In genomic region chr17:7058831-7059447, GRCh38 we compare ENCODE assay signal across 21 cellular contexts. TPM values are rescaled to one million over a fixed set of nuclear protein-coding genes. Genes with fewer than 3 reads are reported as not detected.
DNase-seq lines count a peak whose midpoint lies in the region; ATAC-seq, FAIRE-seq and TF ChIP-seq lines count a peak whose summit lies in the region.
"Had no signal": no experiment of that assay in that cellular context is flagged by ENCODE, and none has a peak within 500 bp of the region (broad histone marks: within the 10 kb centered on the region; RNA-seq: fewer than 3 reads in every experiment).

No MANE protein-coding gene starts in this region.

- H3K4me3 ChIP-seq in right lobe of liver (no peak overlapping the region), HepG2 (replicated peaks in 1 of 3; ENCODE audit: insufficient read depth in 1 of 3, low read depth in 2 of 3, low read length in 3 of 3) (no peak overlapping the region), mammary epithelial cell (replicated peaks in 1 of 3; ENCODE audit: insufficient read depth in 1 of 3, low read depth in 2 of 3, low read length in 3 of 3) (no peak overlapping the region)
- H3K4me3 ChIP-seq: tibial artery had no signal

- CTCF ChIA-PET in HepG2 (lab: Yijun Ruan, JAX; ENCODE audit: low intra/inter-chr PET ratio, low total read pairs) (no interaction called here), mammary epithelial cell (lab: Charles Lee; ENCODE audit: low non-redundant PET) (no interaction called here)

- no peak overlapping the region for H3K4me2 ChIP-seq in HepG2 (ENCODE audit: low read depth, low read length)
- no peak overlapping the region for H3K4me2 ChIP-seq in mammary epithelial cell (ENCODE audit: insufficient read depth, low read depth, low read length)

- H3K4me1 ChIP-seq in right lobe of liver (no peaks in the 10 kb centered on the region), HepG2 (ENCODE audit: insufficient read depth, low read length) (peaks cover 16% of the 10 kb centered on the region), mammary epithelial cell (ENCODE audit: insufficient read depth, low read length) (peaks cover 27% of the 10 kb centered on the region)
- H3K4me1 ChIP-seq: tibial artery had no signal

- no peak for TF ChIP-seq CTCF in right lobe of liver (IDR thresholded peaks at IDR 0.05)
- TF ChIP-seq CTCF in HepG2 (CRISPR knock-in tag; IDR thresholded peaks at IDR 0.05) = no peak
- TF ChIP-seq CTCF in mammary epithelial cell (conservative IDR thresholded peaks at IDR 0.05 in 1 of 2, IDR thresholded peaks at IDR 0.05 in 1 of 2; ENCODE audit: extremely low read depth in 1 of 2, insufficient read depth in 1 of 2, low read depth in 1 of 2, low read length in 2 of 2) = no peak

- dilution Hi-C loops in mammary epithelial cell (cut with HindIII; ENCODE audit: low sequenced_read_pairs) = no loop called here

- H3K79me2 ChIP-seq in HepG2 (ENCODE audit: insufficient read depth, low read length) = no peaks in the 10 kb centered on the region
- H3K79me2 ChIP-seq in mammary epithelial cell (ENCODE audit: insufficient read depth, low read length) = no peaks in the 10 kb centered on the region

- no peak overlapping the region for H2AFZ ChIP-seq in HepG2 (ENCODE audit: low read length)
- no peak overlapping the region for H2AFZ ChIP-seq in mammary epithelial cell (ENCODE audit: low read depth, low read length)

- no peak for TF ChIP-seq RAD21 in HepG2 (CRISPR knock-in tag; IDR thresholded peaks at IDR 0.05)

- no peaks in the 10 kb centered on the region for H3K36me3 ChIP-seq in right lobe of liver
- H3K36me3 ChIP-seq in HepG2 (replicated peaks in 1 of 2; ENCODE audit: control insufficient read depth in 1 of 2, insufficient read depth in 2 of 2, low read length in 2 of 2) = no peaks in the 10 kb centered on the region
- H3K36me3 ChIP-seq in mammary epithelial cell (ENCODE audit: insufficient read depth, low read length) = no peaks in the 10 kb centered on the region
- H3K36me3 ChIP-seq: tibial artery had no signal

- FAIRE-seq in HepG2 (lab: Jason Lieb, UNC) = no peak

- TF ChIP-seq EP300 in HepG2 (IDR thresholded peaks at IDR 0.05; ENCODE audit: low read depth in 2 of 2, low read length in 2 of 2) = no peak
- no peak for TF ChIP-seq EP300 in HepG2 (CRISPR knock-in tag; IDR thresholded peaks at IDR 0.05; ENCODE audit: borderline replicate concordance)

- intact Hi-C loops in right lobe of liver (cut with DNase I) = no loop called here
- intact Hi-C loops in HepG2 (cut with micrococcal nuclease; ENCODE audit: unreplicated experiment) = no loop called here
- intact Hi-C loops in mammary epithelial cell (cut with micrococcal nuclease) = no loop called here

- peak; percentile 33 to 78 (median 50) for ATAC-seq in right lobe of liver
- no peak for ATAC-seq in HepG2
- ATAC-seq in HG02885 (IDR thresholded peaks at IDR 0.05; ENCODE audit: poor library complexity, unreplicated experiment) = no peak
- ATAC-seq in GM21619 (IDR thresholded peaks at IDR 0.05; ENCODE audit: unreplicated experiment) = no peak
- ATAC-seq: T-cell had no signal

- BruUV-seq in HepG2 (replicated peaks; lab: Mats Ljungman, UMichigan) (no TSS peak), mammary epithelial cell (replicated peaks; lab: Mats Ljungman, UMichigan) (no TSS peak)

- DNase-seq in right lobe of liver (no peak), HepG2 (ENCODE audit: low spot score) (no peak), mammary epithelial cell (peak; percentile 57), glomerular endothelial cell (ENCODE audit: extremely low read depth, low read depth, low spot score) (peak; percentile 95), pons (ENCODE audit: low spot score) (no peak), NCI-H1092 (lab: John Stamatoyannopoulos, UW) (no peak)
- DNase-seq: CD4-positive, alpha-beta memory T cell; DND-41; H9; KBM-7; midbrain; NCI-H1048; NCI-H526; retina; SHP77; T-cell; tibial artery had no signal

- H4K20me1 ChIP-seq in HepG2 (ENCODE audit: insufficient read depth, low read length) = no peaks in the 10 kb centered on the region
- no peaks in the 10 kb centered on the region for H4K20me1 ChIP-seq in mammary epithelial cell (ENCODE audit: insufficient read depth, low read length)

- WGBS in right lobe of liver (ENCODE audit: insufficient coverage, low coverage, low lambda C conversion rate, missing lambda C conversion rate) = 58% methylated on average over 7 of the region's 7 CpGs
- 63% methylated on average over 7 of the region's 7 CpGs for WGBS in HepG2 (ENCODE audit: low lambda C conversion rate)
- WGBS in mammary epithelial cell (ENCODE audit: low coverage, missing lambda C conversion rate) = 95% methylated on average over 6 of the region's 7 CpGs

- POLR2A ChIA-PET in HepG2 (lab: Yijun Ruan, JAX) = no interaction called here

- no peaks in the 10 kb centered on the region for H3K27me3 ChIP-seq in right lobe of liver
- H3K27me3 ChIP-seq in HepG2 (ENCODE audit: control insufficient read depth in 1 of 2, insufficient read depth in 2 of 2, low read length in 2 of 2) = peaks cover 0 to 3% of the 10 kb centered on the region in 2 experiments; a peak in 2 of 5 replicates
- H3K27me3 ChIP-seq in mammary epithelial cell (ENCODE audit: insufficient read depth, low read length) = no peaks in the 10 kb centered on the region

- TF ChIP-seq POLR2A in right lobe of liver (IDR thresholded peaks at IDR 0.05) (no peak), HepG2 (IDR thresholded peaks at IDR 0.05; ENCODE audit: insufficient read depth in 1 of 2, low read depth in 2 of 2, low read length in 2 of 2) (no peak)

- no peak overlapping the region for H3K9ac ChIP-seq in HepG2 (ENCODE audit: insufficient read depth, low read depth, low read length)
- no peak overlapping the region for H3K9ac ChIP-seq in mammary epithelial cell (ENCODE audit: insufficient read depth, low read length)

- no peaks in the 10 kb centered on the region for H3K9me3 ChIP-seq in right lobe of liver
- no peaks in the 10 kb centered on the region for H3K9me3 ChIP-seq in HepG2 (ENCODE audit: low read length)
- H3K9me3 ChIP-seq in mammary epithelial cell (replicated peaks; ENCODE audit: insufficient read depth, low read length) = no peaks in the 10 kb centered on the region
- H3K9me3 ChIP-seq: tibial artery had no signal

- in situ Hi-C loops in HepG2 (cut with HindIII; ENCODE audit: extremely low pct_ligation_motif_present, low pct_unique_long_range_greater_than_20kb) = no loop called here
- in situ Hi-C loops in mammary epithelial cell (cut with MboI; ENCODE audit: low sequenced_read_pairs in 2 of 2) = no loop called here

- H3K27ac ChIP-seq in right lobe of liver = no peak overlapping the region
- H3K27ac ChIP-seq in HepG2 (ENCODE audit: extremely low read length, insufficient read depth, low read length) = no peak overlapping the region
- H3K27ac ChIP-seq in mammary epithelial cell (ENCODE audit: insufficient read depth, low read depth, low read length) = no peak overlapping the region
- H3K27ac ChIP-seq: tibial artery had no signal

RNA-seq across cellular contexts. Expression of gene SLC16A11, which starts 15.0 kb away (rescaled TPM):
- total RNA-seq in right lobe of liver (10 to 100 TPM in 1 of 6 experiments, 1 to 10 TPM in 4, under 1 TPM in 1; 0.84 to 10.2 (median 2.4) TPM), HepG2 (2016; rRNA removed; fragmentation: Illumina TruSeq; extraction: Trizol) (not detected in 2 replicates), mammary epithelial cell (not detected), glomerular endothelial cell (0.12 and 0.44 TPM in 2 replicates)
- total RNA-seq in HepG2 (2016; cell fraction: cytosol; rRNA removed; fragmentation: Illumina TruSeq; extraction: Trizol; ENCODE audit: low read depth) = not detected in 2 replicates
- total RNA-seq in HepG2 (2016; cell fraction: insoluble cytoplasmic fraction; rRNA removed; fragmentation: Illumina TruSeq; extraction: Trizol) = not detected in 2 replicates
- not detected in 2 replicates for total RNA-seq in HepG2 (2016; cell fraction: membrane; rRNA removed; fragmentation: Illumina TruSeq; extraction: Trizol)
- total RNA-seq in HepG2 (2016; cell fraction: nucleus; rRNA removed; fragmentation: Illumina TruSeq; extraction: Trizol) = not detected in 2 replicates
- polyA plus RNA-seq in HepG2 (2011; rRNA removed) (not detected in 2 replicates), mammary epithelial cell (not detected)
- not detected in 2 replicates for polyA plus RNA-seq in HepG2 (2011; cell fraction: cytosol; rRNA removed)
- not detected in 2 replicates for polyA plus RNA-seq in HepG2 (2011; cell fraction: nucleus; rRNA removed)
- polyA plus RNA-seq in HepG2 (2012) = 0.27 and 0.29 TPM in 2 replicates
- not detected in 2 replicates for polyA plus RNA-seq in HepG2 (2016; cell fraction: cytosol; fragmentation: Illumina TruSeq; extraction: Trizol; ENCODE audit: low read depth)
- polyA plus RNA-seq in HepG2 (2016; cell fraction: insoluble cytoplasmic fraction; fragmentation: Illumina TruSeq; extraction: Trizol; ENCODE audit: low read depth) = not detected in 2 replicates
- not detected in 2 replicates for polyA plus RNA-seq in HepG2 (2016; cell fraction: membrane; fragmentation: Illumina TruSeq; extraction: Trizol; ENCODE audit: low read depth)
- polyA plus RNA-seq in HepG2 (2016; cell fraction: nucleus; fragmentation: Illumina TruSeq; extraction: Trizol; ENCODE audit: insufficient read depth, low read depth) = not detected in 2 replicates
- not detected in 2 replicates for polyA minus RNA-seq in HepG2 (2011; rRNA and poly(A)+ RNA removed; ENCODE audit: low replicate concordance)
- not detected in 2 replicates for polyA minus RNA-seq in HepG2 (2011; cell fraction: cytosol; rRNA and poly(A)+ RNA removed)
- polyA minus RNA-seq in HepG2 (2011; cell fraction: nucleus; rRNA and poly(A)+ RNA removed) = not detected in 2 replicates
- not detected for polyA minus RNA-seq in mammary epithelial cell
- total RNA-seq: kidney epithelial cell had no signal
- polyA plus RNA-seq: fibroblast of lung had no signal

RNA-seq across cellular contexts. Expression of gene CLEC10A, which starts 21.1 kb away (rescaled TPM):
- total RNA-seq in right lobe of liver = 1 to 10 TPM in 4 of 6 experiments, under 1 TPM in 2; 0.77 to 2.6 (median 1.5) TPM
- not detected in 2 replicates for total RNA-seq in HepG2 (2016; rRNA removed; fragmentation: Illumina TruSeq; extraction: Trizol)
- total RNA-seq in HepG2 (2016; cell fraction: cytosol; rRNA removed; fragmentation: Illumina TruSeq; extraction: Trizol; ENCODE audit: low read depth) = not detected in 2 replicates
- total RNA-seq in HepG2 (2016; cell fraction: insoluble cytoplasmic fraction; rRNA removed; fragmentation: Illumina TruSeq; extraction: Trizol) = 0.06 TPM in 1 of 2 replicates, not detected in the other
- total RNA-seq in HepG2 (2016; cell fraction: membrane; rRNA removed; fragmentation: Illumina TruSeq; extraction: Trizol) = not detected in 2 replicates
- total RNA-seq in HepG2 (2016; cell fraction: nucleus; rRNA removed; fragmentation: Illumina TruSeq; extraction: Trizol) = 0.19 TPM in 1 of 2 replicates, not detected in the other
- polyA plus RNA-seq in HepG2 (2011; rRNA removed) = 0.33 and 0.65 TPM in 2 replicates
- polyA plus RNA-seq in HepG2 (2011; cell fraction: cytosol; rRNA removed) = 0.08 and 0.14 TPM in 2 replicates
- 1.3 and 2.4 TPM in 2 replicates for polyA plus RNA-seq in HepG2 (2011; cell fraction: nucleus; rRNA removed)
- polyA plus RNA-seq in HepG2 (2012) = 0.35 and 0.48 TPM in 2 replicates
- polyA plus RNA-seq in HepG2 (2016; cell fraction: cytosol; fragmentation: Illumina TruSeq; extraction: Trizol; ENCODE audit: low read depth) = not detected in 2 replicates
- not detected in 2 replicates for polyA plus RNA-seq in HepG2 (2016; cell fraction: insoluble cytoplasmic fraction; fragmentation: Illumina TruSeq; extraction: Trizol; ENCODE audit: low read depth)
- not detected in 2 replicates for polyA plus RNA-seq in HepG2 (2016; cell fraction: membrane; fragmentation: Illumina TruSeq; extraction: Trizol; ENCODE audit: low read depth)
- polyA plus RNA-seq in HepG2 (2016; cell fraction: nucleus; fragmentation: Illumina TruSeq; extraction: Trizol; ENCODE audit: insufficient read depth, low read depth) = 0.68 and 0.90 TPM in 2 replicates
- 0.18 TPM in 1 of 2 replicates, not detected in the other for polyA minus RNA-seq in HepG2 (2011; rRNA and poly(A)+ RNA removed; ENCODE audit: low replicate concordance)
- not detected in 2 replicates for polyA minus RNA-seq in HepG2 (2011; cell fraction: cytosol; rRNA and poly(A)+ RNA removed)
- 0.64 and 1.2 TPM in 2 replicates for polyA minus RNA-seq in HepG2 (2011; cell fraction: nucleus; rRNA and poly(A)+ RNA removed)
- not detected for total RNA-seq in mammary epithelial cell
- polyA plus RNA-seq in mammary epithelial cell = not detected
- polyA minus RNA-seq in mammary epithelial cell = not detected
- not detected in 2 replicates for total RNA-seq in glomerular endothelial cell
- total RNA-seq: fibroblast of lung, H9, kidney epithelial cell, T-cell had no signal
- polyA plus RNA-seq: CD4-positive, alpha-beta memory T cell; fibroblast of lung had no signal

RNA-seq across cellular contexts. Expression of gene SLC16A13, which starts 23.1 kb away (rescaled TPM):
- total RNA-seq in right lobe of liver = 10 to 100 TPM; 14.7 to 66.4 (median 39.5) TPM
- total RNA-seq in HepG2 (2016; rRNA removed; fragmentation: Illumina TruSeq; extraction: Trizol) = 1.9 and 3.0 TPM in 2 replicates
- total RNA-seq in HepG2 (2016; cell fraction: cytosol; rRNA removed; fragmentation: Illumina TruSeq; extraction: Trizol; ENCODE audit: low read depth) = 0.51 and 0.71 TPM in 2 replicates
- 1.8 and 3.1 TPM in 2 replicates for total RNA-seq in HepG2 (2016; cell fraction: insoluble cytoplasmic fraction; rRNA removed; fragmentation: Illumina TruSeq; extraction: Trizol)
- 1.5 and 1.6 TPM in 2 replicates for total RNA-seq in HepG2 (2016; cell fraction: membrane; rRNA removed; fragmentation: Illumina TruSeq; extraction: Trizol)
- total RNA-seq in HepG2 (2016; cell fraction: nucleus; rRNA removed; fragmentation: Illumina TruSeq; extraction: Trizol) = 5.5 and 6.1 TPM in 2 replicates
- polyA plus RNA-seq in HepG2 (2011; rRNA removed) = 2.2 and 3.4 TPM in 2 replicates
- 2.1 and 2.2 TPM in 2 replicates for polyA plus RNA-seq in HepG2 (2011; cell fraction: cytosol; rRNA removed)
- polyA plus RNA-seq in HepG2 (2011; cell fraction: nucleus; rRNA removed) = 6.8 and 9.2 TPM in 2 replicates
- 5.4 and 8.2 TPM in 2 replicates for polyA plus RNA-seq in HepG2 (2012)
- polyA plus RNA-seq in HepG2 (2016; cell fraction: cytosol; fragmentation: Illumina TruSeq; extraction: Trizol; ENCODE audit: low read depth) = 0.70 and 1.4 TPM in 2 replicates
- polyA plus RNA-seq in HepG2 (2016; cell fraction: insoluble cytoplasmic fraction; fragmentation: Illumina TruSeq; extraction: Trizol; ENCODE audit: low read depth) = 5.9 and 6.3 TPM in 2 replicates
- polyA plus RNA-seq in HepG2 (2016; cell fraction: membrane; fragmentation: Illumina TruSeq; extraction: Trizol; ENCODE audit: low read depth) = 1.7 TPM in 2 replicates
- 15.2 and 15.6 TPM in 2 replicates for polyA plus RNA-seq in HepG2 (2016; cell fraction: nucleus; fragmentation: Illumina TruSeq; extraction: Trizol; ENCODE audit: insufficient read depth, low read depth)
- 4.8 and 7.6 TPM in 2 replicates for polyA minus RNA-seq in HepG2 (2011; rRNA and poly(A)+ RNA removed; ENCODE audit: low replicate concordance)
- polyA minus RNA-seq in HepG2 (2011; cell fraction: cytosol; rRNA and poly(A)+ RNA removed) = 2.9 and 4.4 TPM in 2 replicates
- polyA minus RNA-seq in HepG2 (2011; cell fraction: nucleus; rRNA and poly(A)+ RNA removed) = 3.1 and 5.2 TPM in 2 replicates
- 10 to 100 TPM in 1 of 2 donors, 1 to 10 TPM in 1; 2.7 to 11.9 TPM for total RNA-seq in mammary epithelial cell
- polyA plus RNA-seq in mammary epithelial cell = 10.1 TPM
- polyA minus RNA-seq in mammary epithelial cell = 12.4 TPM
- total RNA-seq in glomerular endothelial cell = 6.6 and 7.9 TPM in 2 replicates

RNA-seq across cellular contexts. Expression of gene BCL6B, which starts 36.1 kb away (rescaled TPM):
- 1 to 10 TPM in 5 of 6 experiments, under 1 TPM in 1; 0.71 to 3.5 (median 1.5) TPM for total RNA-seq in right lobe of liver
- not detected in 2 replicates for total RNA-seq in HepG2 (2016; rRNA removed; fragmentation: Illumina TruSeq; extraction: Trizol)
- not detected in 2 replicates for total RNA-seq in HepG2 (2016; cell fraction: cytosol; rRNA removed; fragmentation: Illumina TruSeq; extraction: Trizol; ENCODE audit: low read depth)
- not detected in 2 replicates for total RNA-seq in HepG2 (2016; cell fraction: insoluble cytoplasmic fraction; rRNA removed; fragmentation: Illumina TruSeq; extraction: Trizol)
- not detected in 2 replicates for total RNA-seq in HepG2 (2016; cell fraction: membrane; rRNA removed; fragmentation: Illumina TruSeq; extraction: Trizol)
- not detected in 2 replicates for total RNA-seq in HepG2 (2016; cell fraction: nucleus; rRNA removed; fragmentation: Illumina TruSeq; extraction: Trizol)
- not detected in 2 replicates for polyA plus RNA-seq in HepG2 (2011; rRNA removed)
- polyA plus RNA-seq in HepG2 (2011; cell fraction: cytosol; rRNA removed) = not detected in 2 replicates
- polyA plus RNA-seq in HepG2 (2011; cell fraction: nucleus; rRNA removed) = not detected in 2 replicates
- not detected in 2 replicates for polyA plus RNA-seq in HepG2 (2012)
- polyA plus RNA-seq in HepG2 (2016; cell fraction: cytosol; fragmentation: Illumina TruSeq; extraction: Trizol; ENCODE audit: low read depth) = not detected in 2 replicates
- polyA plus RNA-seq in HepG2 (2016; cell fraction: insoluble cytoplasmic fraction; fragmentation: Illumina TruSeq; extraction: Trizol; ENCODE audit: low read depth) = not detected in 2 replicates
- polyA plus RNA-seq in HepG2 (2016; cell fraction: membrane; fragmentation: Illumina TruSeq; extraction: Trizol; ENCODE audit: low read depth) = not detected in 2 replicates
- polyA plus RNA-seq in HepG2 (2016; cell fraction: nucleus; fragmentation: Illumina TruSeq; extraction: Trizol; ENCODE audit: insufficient read depth, low read depth) = not detected in 2 replicates
- polyA minus RNA-seq in HepG2 (2011; rRNA and poly(A)+ RNA removed; ENCODE audit: low replicate concordance) = not detected in 2 replicates
- not detected in 2 replicates for polyA minus RNA-seq in HepG2 (2011; cell fraction: cytosol; rRNA and poly(A)+ RNA removed)
- polyA minus RNA-seq in HepG2 (2011; cell fraction: nucleus; rRNA and poly(A)+ RNA removed) = not detected in 2 replicates
- total RNA-seq in mammary epithelial cell = not detected
- not detected for polyA plus RNA-seq in mammary epithelial cell
- polyA minus RNA-seq in mammary epithelial cell = not detected
- 120 and 180 TPM in 2 replicates for total RNA-seq in glomerular endothelial cell
- total RNA-seq: CD4-positive, alpha-beta memory T cell had no signal
- polyA plus RNA-seq: CD4-positive, alpha-beta memory T cell had no signal

RNA-seq across cellular contexts. Expression of gene RNASEK, which starts 46.5 kb away (rescaled TPM):
- total RNA-seq in right lobe of liver (100 to 1,000 TPM in 3 of 6 experiments, 10 to 100 TPM in 3; 72.5 to 141 (median 108) TPM), HepG2 (2016; rRNA removed; fragmentation: Illumina TruSeq; extraction: Trizol) (41.5 and 57.2 TPM in 2 replicates), mammary epithelial cell (100 to 1,000 TPM in 1 of 2 donors, 10 to 100 TPM in 1; 46.0 to 180 TPM), glomerular endothelial cell (459 and 493 TPM in 2 replicates)
- 41.7 and 49.8 TPM in 2 replicates for total RNA-seq in HepG2 (2016; cell fraction: cytosol; rRNA removed; fragmentation: Illumina TruSeq; extraction: Trizol; ENCODE audit: low read depth)
- total RNA-seq in HepG2 (2016; cell fraction: insoluble cytoplasmic fraction; rRNA removed; fragmentation: Illumina TruSeq; extraction: Trizol) = 33.3 and 56.0 TPM in 2 replicates
- 52.1 and 66.6 TPM in 2 replicates for total RNA-seq in HepG2 (2016; cell fraction: membrane; rRNA removed; fragmentation: Illumina TruSeq; extraction: Trizol)
- 29.6 and 42.0 TPM in 2 replicates for total RNA-seq in HepG2 (2016; cell fraction: nucleus; rRNA removed; fragmentation: Illumina TruSeq; extraction: Trizol)
- polyA plus RNA-seq in HepG2 (2011; rRNA removed) (113 and 121 TPM in 2 replicates), mammary epithelial cell (187 TPM)
- 136 and 149 TPM in 2 replicates for polyA plus RNA-seq in HepG2 (2011; cell fraction: cytosol; rRNA removed)
- polyA plus RNA-seq in HepG2 (2011; cell fraction: nucleus; rRNA removed) = 49.9 and 54.4 TPM in 2 replicates
- polyA plus RNA-seq in HepG2 (2012) = 189 and 246 TPM in 2 replicates
- 191 and 227 TPM in 2 replicates for polyA plus RNA-seq in HepG2 (2016; cell fraction: cytosol; fragmentation: Illumina TruSeq; extraction: Trizol; ENCODE audit: low read depth)
- 118 and 137 TPM in 2 replicates for polyA plus RNA-seq in HepG2 (2016; cell fraction: insoluble cytoplasmic fraction; fragmentation: Illumina TruSeq; extraction: Trizol; ENCODE audit: low read depth)
- 209 and 217 TPM in 2 replicates for polyA plus RNA-seq in HepG2 (2016; cell fraction: membrane; fragmentation: Illumina TruSeq; extraction: Trizol; ENCODE audit: low read depth)
- 191 and 216 TPM in 2 replicates for polyA plus RNA-seq in HepG2 (2016; cell fraction: nucleus; fragmentation: Illumina TruSeq; extraction: Trizol; ENCODE audit: insufficient read depth, low read depth)
- polyA minus RNA-seq in HepG2 (2011; rRNA and poly(A)+ RNA removed; ENCODE audit: low replicate concordance) = 81.4 and 128 TPM in 2 replicates
- 63.8 and 65.2 TPM in 2 replicates for polyA minus RNA-seq in HepG2 (2011; cell fraction: cytosol; rRNA and poly(A)+ RNA removed)
- 32.3 and 33.3 TPM in 2 replicates for polyA minus RNA-seq in HepG2 (2011; cell fraction: nucleus; rRNA and poly(A)+ RNA removed)
- 404 TPM for polyA minus RNA-seq in mammary epithelial cell

Comparison
In these comparisons a context has a peak if more than half of its experiments do, and no peak if none do; other contexts are left out.
1. ATAC-seq: peak in right lobe of liver (4 of 4); none in HepG2 (single experiment), HG02885 (single experiment) and GM21619 (single experiment).
2. DNase-seq: peak in mammary epithelial cell (single experiment) and glomerular endothelial cell (single experiment); none in right lobe of liver (0 of 3), HepG2 (single experiment), pons (single experiment) and NCI-H1092 (single experiment).